Comparison of ENCODE assay signal across 2 cellular contexts in genomic region chr4:54614094-54614493, GRCh38.
TF ChIP-seq lines count a peak whose summit lies in the region.

No MANE protein-coding gene starts in this region.

TF ChIP-seq in IMR-90, 13 proteins besides CTCF, POLR2A, EP300 and RAD21:
- no peak for TF ChIP-seq MAFK (IDR thresholded peaks at IDR 0.05; ENCODE audit: low read depth, low read length)
- peak; percentile 74 for TF ChIP-seq CEBPB (IDR thresholded peaks at IDR 0.05; ENCODE audit: low read depth, low read length)

TF ChIP-seq in K562, 482 proteins besides CTCF, POLR2A, EP300 and RAD21:
- no peak for TF ChIP-seq CEBPG (CRISPR knock-in tag; IDR thresholded peaks at IDR 0.05)
- peak in 1 of 2 experiments; percentile 70; a peak in 2 of 4 replicates for TF ChIP-seq CEBPG (tag; conservative IDR thresholded peaks at IDR 0.05 in 1 of 2, IDR thresholded peaks at IDR 0.05 in 1 of 2)
- TF ChIP-seq E2F3 (CRISPR knock-in tag; IDR thresholded peaks at IDR 0.05) = no peak
- peak; percentile 83 for TF ChIP-seq CEBPB (tag; IDR thresholded peaks at IDR 0.05)
- TF ChIP-seq THAP7 (CRISPR knock-in tag; IDR thresholded peaks at IDR 0.05) = no peak
- no peak for TF ChIP-seq NFIX (CRISPR knock-in tag; IDR thresholded peaks at IDR 0.05; ENCODE audit: low read depth)
